10 cellular contexts compared by ENCODE assay signal in the genomic region with DNA sequence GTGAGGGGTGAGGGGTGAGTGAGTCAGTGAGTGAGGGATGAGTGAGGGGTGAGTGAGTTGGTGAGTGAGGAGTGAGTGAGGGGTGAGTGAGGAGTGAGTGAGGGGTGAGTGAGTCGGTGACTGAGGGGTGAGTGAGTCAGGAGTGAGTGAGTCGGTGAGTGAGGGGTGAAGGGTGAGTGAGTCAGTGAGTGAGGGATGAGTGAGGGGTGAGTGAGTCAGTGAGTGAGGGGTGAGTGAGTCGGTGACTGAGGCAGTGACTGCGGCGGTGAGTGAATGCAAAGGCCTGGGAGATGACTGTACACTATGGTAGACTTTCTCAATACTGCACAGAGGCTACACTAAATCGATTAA. TPM values are rescaled to one million over a fixed set of nuclear protein-coding genes. Genes with fewer than 3 reads are reported as not detected.
A peak's percentile ranks its signal among the peaks of the same experiment; 100 is the strongest.
DNase-seq lines count a peak whose midpoint lies in the region; ATAC-seq, FAIRE-seq and TF ChIP-seq lines count a peak whose summit lies in the region.
"Had no signal": no experiment of that assay in that cellular context is flagged by ENCODE, and none has a peak within 500 bp of the region (broad histone marks: within the 10 kb centered on the region; RNA-seq: fewer than 3 reads in every experiment).

No MANE protein-coding gene starts in this region.

- TF ChIP-seq EP300 in transverse colon (IDR thresholded peaks at IDR 0.05; ENCODE audit: low read depth) = no peak

- POLR2A ChIA-PET in WTC11 (lab: Charles Lee) = no interaction called here

- H3K27ac ChIP-seq in transverse colon = no peak overlapping the region

- intact Hi-C loops in transverse colon (cut with DNase I; ENCODE audit: low total_unique reads) = no loop called here

- DNase-seq in HT1080 (ENCODE audit: low read depth) = peak; percentile 51
- DNase-seq in WTC11 (ENCODE audit: low spot score) = no peak
- peak; percentile 42 for DNase-seq in bronchial epithelial cell (ENCODE audit: low read depth)
- peak; percentile 52 for DNase-seq in stimulated activated CD4-positive, alpha-beta T cell treated with anti-CD3 and anti-CD28 coated beads, Interleukin-4, amount 100 ng/mL, for 1 hour
- no peak for DNase-seq in transverse colon
- no peak for DNase-seq in NCI-H2107 treated with DMSO at 0.1 percent for 48 hours (lab: John Stamatoyannopoulos, UW; ENCODE audit: unreplicated experiment)
- DNase-seq: KBM-7, NCI-H526 treated with DMSO at 0.1 percent for 48 hours had no signal

- H3K4me1 ChIP-seq in transverse colon = peaks cover 0 to 20% (median 9%) of the 10 kb centered on the region in 4 donors

- WGBS in transverse colon (ENCODE audit: low coverage in 1 of 2), 2 donors = 82 to 85% methylated on average over 6 of the region's 6 CpGs

- peaks cover 9% of the 10 kb centered on the region for H3K36me3 Mint-ChIP-seq in WTC11

- in situ Hi-C loops in transverse colon (cut with MboI; ENCODE audit: low pct_ligation_motif_present in 1 of 4, low pct_unique_long_range_greater_than_20kb in 1 of 4, low sequenced_read_pairs in 3 of 4) = no loop called here

- no peaks in the 10 kb centered on the region for H3K9me3 ChIP-seq in transverse colon

- CTCF ChIA-PET in WTC11 (lab: Charles Lee) = no interaction called here

- peaks cover 5% of the 10 kb centered on the region for H3K9me3 Mint-ChIP-seq in WTC11

- peak; percentile 93 for FAIRE-seq in bronchial epithelial cell (lab: Jason Lieb, UNC)

- H3K27me3 ChIP-seq in bronchial epithelial cell (ENCODE audit: control insufficient read depth, insufficient read depth, low read length) (no peaks in the 10 kb centered on the region), transverse colon (no peaks in the 10 kb centered on the region)

- H3K4me3 ChIP-seq in bronchial epithelial cell (ENCODE audit: low read depth, low read length) (no peak overlapping the region), transverse colon (no peak overlapping the region)

- TF ChIP-seq POLR2A in transverse colon (IDR thresholded peaks at IDR 0.05) = no peak

- H3K27ac Mint-ChIP-seq in WTC11 = 0 out of 2 replicates have a peak overlapping the region, but pooled peaks have one; percentile 77

- no peak overlapping the region for H3K4me3 Mint-ChIP-seq in WTC11
- H3K4me3 Mint-ChIP-seq: neural crest cell had no signal

- peaks cover 24% of the 10 kb centered on the region for H3K4me1 Mint-ChIP-seq in WTC11

- no peak for ATAC-seq in WTC11
- no peak for ATAC-seq in HG03439 (IDR thresholded peaks at IDR 0.05; ENCODE audit: unreplicated experiment)

- no peaks in the 10 kb centered on the region for H3K27me3 Mint-ChIP-seq in WTC11 (ENCODE audit: low read depth)

- TF ChIP-seq CTCF in WTC11 (IDR thresholded peaks at IDR 0.05) = no peak
- no peak for TF ChIP-seq CTCF in bronchial epithelial cell (IDR thresholded peaks at IDR 0.05; ENCODE audit: insufficient read depth, low read length, severe bottlenecking)
- no peak for TF ChIP-seq CTCF in transverse colon (IDR thresholded peaks at IDR 0.05)

- H3K36me3 ChIP-seq in bronchial epithelial cell (ENCODE audit: control insufficient read depth, insufficient read depth, low read length) = peaks cover 6% of the 10 kb centered on the region
- peaks cover 0 to 3% (median 0%) of the 10 kb centered on the region in 4 donors for H3K36me3 ChIP-seq in transverse colon

TF ChIP-seq in WTC11, 78 proteins besides CTCF, POLR2A, EP300 and RAD21:
- no peak for TF ChIP-seq NFE2L1 (CRISPR knock-in tag; IDR thresholded peaks at IDR 0.05)
- TF ChIP-seq ZNF219 (CRISPR knock-in tag; IDR thresholded peaks at IDR 0.05; ENCODE audit: borderline replicate concordance) = no peak
- no peak for TF ChIP-seq ZNF423 (CRISPR knock-in tag; IDR thresholded peaks at IDR 0.05)
- no peak for TF ChIP-seq SOX15 (CRISPR knock-in tag; IDR thresholded peaks at IDR 0.05)
- TF ChIP-seq, protein P1, sequence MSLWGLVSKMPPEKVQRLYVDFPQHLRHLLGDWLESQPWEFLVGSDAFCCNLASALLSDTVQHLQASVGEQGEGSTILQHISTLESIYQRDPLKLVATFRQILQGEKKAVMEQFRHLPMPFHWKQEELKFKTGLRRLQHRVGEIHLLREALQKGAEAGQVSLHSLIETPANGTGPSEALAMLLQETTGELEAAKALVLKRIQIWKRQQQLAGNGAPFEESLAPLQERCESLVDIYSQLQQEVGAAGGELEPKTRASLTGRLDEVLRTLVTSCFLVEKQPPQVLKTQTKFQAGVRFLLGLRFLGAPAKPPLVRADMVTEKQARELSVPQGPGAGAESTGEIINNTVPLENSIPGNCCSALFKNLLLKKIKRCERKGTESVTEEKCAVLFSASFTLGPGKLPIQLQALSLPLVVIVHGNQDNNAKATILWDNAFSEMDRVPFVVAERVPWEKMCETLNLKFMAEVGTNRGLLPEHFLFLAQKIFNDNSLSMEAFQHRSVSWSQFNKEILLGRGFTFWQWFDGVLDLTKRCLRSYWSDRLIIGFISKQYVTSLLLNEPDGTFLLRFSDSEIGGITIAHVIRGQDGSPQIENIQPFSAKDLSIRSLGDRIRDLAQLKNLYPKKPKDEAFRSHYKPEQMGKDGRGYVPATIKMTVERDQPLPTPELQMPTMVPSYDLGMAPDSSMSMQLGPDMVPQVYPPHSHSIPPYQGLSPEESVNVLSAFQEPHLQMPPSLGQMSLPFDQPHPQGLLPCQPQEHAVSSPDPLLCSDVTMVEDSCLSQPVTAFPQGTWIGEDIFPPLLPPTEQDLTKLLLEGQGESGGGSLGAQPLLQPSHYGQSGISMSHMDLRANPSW (CRISPR knock-in tag; conservative IDR thresholded peaks at IDR 0.05; ENCODE audit: low read depth) = no peak

RNA-seq across cellular contexts. Expression of a gene that starts 16.6 kb away (rescaled TPM):
- 103 TPM in 2 replicates for total RNA-seq in HT1080 (2014; rRNA removed; shearing (Covaris generic))
- polyA plus RNA-seq in HT1080 (2015; cell fraction: cytosol; rRNA removed) = 61.0 and 63.0 TPM in 2 replicates
- 24.3 and 25.5 TPM in 2 replicates for polyA plus RNA-seq in HT1080 (2015; cell fraction: nucleus; rRNA removed)
- total RNA-seq in WTC11 (2021) (72.6 to 88.6 TPM (median 78.0 TPM) in 3 replicates), bronchial epithelial cell (50.2 and 54.8 TPM in 2 replicates), transverse colon (100 to 1,000 TPM in 1 of 4 donors, 10 to 100 TPM in 3; 65.1 to 142 (median 82.8) TPM)

RNA-seq across cellular contexts. Expression of a gene that starts 17.1 kb away (rescaled TPM):
- 67.6 and 69.7 TPM in 2 replicates for total RNA-seq in HT1080 (2014; rRNA removed; shearing (Covaris generic))
- 46.3 and 50.0 TPM in 2 replicates for polyA plus RNA-seq in HT1080 (2015; cell fraction: cytosol; rRNA removed)
- 108 and 124 TPM in 2 replicates for polyA plus RNA-seq in HT1080 (2015; cell fraction: nucleus; rRNA removed)
- total RNA-seq in WTC11 (2021) (113 to 133 TPM (median 127 TPM) in 3 replicates), bronchial epithelial cell (51.3 and 66.6 TPM in 2 replicates), transverse colon (100 to 1,000 TPM in 3 of 4 donors, 10 to 100 TPM in 1; 62.9 to 400 (median 137) TPM)

Comparison
In these comparisons a context has a peak if more than half of its experiments do, and no peak if none do; other contexts are left out.
1. DNase-seq: peak in HT1080 (single experiment), bronchial epithelial cell (single experiment) and stimulated activated CD4-positive, alpha-beta T cell treated with anti-CD3 and anti-CD28 coated beads, Interleukin-4, amount 100 ng/mL, for 1 hour (single experiment); none in WTC11 (single experiment), transverse colon (single experiment) and NCI-H2107 treated with DMSO at 0.1 percent for 48 hours (single experiment).